ENCODE assay signal across 23 cellular contexts in genomic region chr1:1895456-1896333, GRCh38. TPM values are rescaled to one million over a fixed set of nuclear protein-coding genes. Genes with fewer than 3 reads are reported as not detected.
DNase-seq lines count a peak whose midpoint lies in the region; ATAC-seq and TF ChIP-seq lines count a peak whose summit lies in the region.
"Had no signal": no experiment of that assay in that cellular context is flagged by ENCODE, and none has a peak within 500 bp of the region (broad histone marks: within the 10 kb centered on the region; RNA-seq: fewer than 3 reads in every experiment).

No MANE protein-coding gene starts in this region.

- H3K4me3 Mint-ChIP-seq in activated CD8-positive, alpha-beta T cell treated with anti-CD3 and anti-CD28 coated beads for 36 hours: no peak overlapping the region
- H3K4me3 Mint-ChIP-seq in immature natural killer cell: peak overlapping the region in 2 of 5 donors; percentile 21 to 46
- H3K4me3 Mint-ChIP-seq: activated CD8-positive, alpha-beta memory T cell treated with anti-CD3 and anti-CD28 coated beads, Interleukin-2, amount 10 ng/mL, durations not matched to agents 7 days and 5 days; T-helper 1 cell treated with Interleukin-12 subunit alpha and Interleukin-12 subunit beta and Interleukin-4 antibody, amounts not matched to agents 30 μg/mL and 1 μg/mL, for 36 hours had no signal

- no peak for ATAC-seq in HG03097 (IDR thresholded peaks at IDR 0.05; ENCODE audit: low FRiP score, unreplicated experiment)
- ATAC-seq in activated CD8-positive, alpha-beta T cell treated with anti-CD3 and anti-CD28 coated beads for 36 hours: no peak
- ATAC-seq: activated CD8-positive, alpha-beta memory T cell treated with anti-CD3 and anti-CD28 coated beads, Interleukin-2, amount 10 ng/mL, durations not matched to agents 7 days and 5 days; gastroesophageal sphincter had no signal

- H4K20me1 ChIP-seq in hepatocyte (ENCODE audit: insufficient read depth, poor library complexity, severe bottlenecking): no peaks in the 10 kb centered on the region

- no peaks in the 10 kb centered on the region for H3K9me2 ChIP-seq in hepatocyte (replicated peaks; ENCODE audit: insufficient read depth)

- H3K4me2 ChIP-seq in hepatocyte: no peak overlapping the region

- WGBS in hepatocyte (ENCODE audit: low lambda C conversion rate, missing lambda C conversion rate): 93% methylated on average over 14 of the region's 14 CpGs

- peaks cover 2% of the 10 kb centered on the region for H3K27me3 Mint-ChIP-seq in activated CD8-positive, alpha-beta T cell treated with anti-CD3 and anti-CD28 coated beads for 36 hours
- H3K27me3 Mint-ChIP-seq in immature natural killer cell (ENCODE audit: low read depth in 3 of 3): peaks cover 9 to 12% (median 9%) of the 10 kb centered on the region in 3 donors

- H3K9me3 Mint-ChIP-seq in activated CD8-positive, alpha-beta T cell treated with anti-CD3 and anti-CD28 coated beads for 36 hours: no peaks in the 10 kb centered on the region
- H3K9me3 Mint-ChIP-seq in immature natural killer cell: no peaks in the 10 kb centered on the region
- H3K9me3 Mint-ChIP-seq: T-helper 1 cell treated with Interleukin-12 subunit alpha and Interleukin-12 subunit beta and Interleukin-4 antibody, amounts not matched to agents 30 μg/mL and 1 μg/mL, for 36 hours had no signal

- peaks cover 18% of the 10 kb centered on the region for H3K79me2 ChIP-seq in hepatocyte

- no peak overlapping the region for H3K4me3 ChIP-seq in HEK293 (ENCODE audit: low read depth, low read length)
- no peak overlapping the region for H3K4me3 ChIP-seq in Peyer's patch
- H3K4me3 ChIP-seq in hepatocyte: no peak overlapping the region
- H3K4me3 ChIP-seq: gastroesophageal sphincter, sigmoid colon, testis had no signal

- H3K9me3 ChIP-seq in HEK293 (ENCODE audit: control insufficient read depth, insufficient read depth, low read depth, low read length) (no peaks in the 10 kb centered on the region), Peyer's patch (no peaks in the 10 kb centered on the region), hepatocyte (ENCODE audit: low read depth) (no peaks in the 10 kb centered on the region)
- H3K9me3 ChIP-seq: BE2C, gastroesophageal sphincter, sigmoid colon, testis had no signal

- H3K27me3 ChIP-seq in Peyer's patch: no peaks in the 10 kb centered on the region
- H3K27me3 ChIP-seq in hepatocyte: no peaks in the 10 kb centered on the region
- H3K27me3 ChIP-seq: BE2C, testis had no signal

- DNase-seq in Peyer's patch (peak in 1 of 3 donors; percentile 41), hepatocyte (ENCODE audit: low spot score) (no peak), immature natural killer cell (no peak)
- no peak for DNase-seq in activated CD8-positive, alpha-beta T cell treated with anti-CD3 and anti-CD28 coated beads for 36 hours
- DNase-seq: activated CD4-positive, CD25-positive, alpha-beta regulatory T cell treated with anti-CD3 and anti-CD28 coated beads, Interleukin-2, amount 50 U/mL, for 72 hours; activated CD8-positive, alpha-beta memory T cell treated with anti-CD3 and anti-CD28 coated beads, Interleukin-2, amount 10 ng/mL, durations not matched to agents 7 days and 5 days; activated effector memory CD4-positive, alpha-beta T cell treated with anti-CD3 and anti-CD28 coated beads, Interleukin-2, amount 50 U/mL, for 16 hours; aorta; BE2C; DMS153; NCI-H1436; NCI-H2227 treated with DMSO at 0.1 percent for 48 hours; NK-92 treated with Interleukin-12 subunit alpha and Interleukin-12 subunit beta, amount 100 ng/mL, for 24 hours; nucleus accumbens; SHP77; sigmoid colon; stimulated activated CD4-positive, alpha-beta T cell treated with anti-CD3 and anti-CD28 coated beads, Interleukin-2, amount 100 ng/mL, for 48 hours; testis had no signal

- peaks cover 6% of the 10 kb centered on the region for H3K36me3 Mint-ChIP-seq in activated CD8-positive, alpha-beta T cell treated with anti-CD3 and anti-CD28 coated beads for 36 hours (ENCODE audit: low read depth)
- H3K36me3 Mint-ChIP-seq in immature natural killer cell: no peaks in the 10 kb centered on the region
- H3K36me3 Mint-ChIP-seq: activated CD8-positive, alpha-beta memory T cell treated with anti-CD3 and anti-CD28 coated beads, Interleukin-2, amount 10 ng/mL, durations not matched to agents 7 days and 5 days had no signal

- H3K4me1 ChIP-seq in HEK293 (ENCODE audit: control insufficient read depth, insufficient read depth, low read length) (0 out of 2 replicates have a peak, but pooled peaks cover 3% of the 10 kb centered on the region), Peyer's patch (peaks cover 8 to 55% (median 30%) of the 10 kb centered on the region in 4 donors), hepatocyte (ENCODE audit: insufficient read depth) (peaks cover 31% of the 10 kb centered on the region)

- POLR2A ChIA-PET in HEK293 (lab: Yijun Ruan, JAX): interaction anchor here (0.7 to 2.7 kb wide), 4 partner anchors 10 to 20 kb away, joined by 3 to 9 read pairs (median 8); no protein-coding TSS in a partner anchor
- POLR2A ChIA-PET in activated CD8-positive, alpha-beta T cell treated with anti-CD3 and anti-CD28 coated beads for 36 hours (lab: Charles Lee): interaction anchor here (0.9 to 1.2 kb wide), 3 partner anchors 12 to 264 kb away, joined by 3 to 4 read pairs (median 3); no protein-coding TSS in a partner anchor

- H3K27ac Mint-ChIP-seq in activated CD8-positive, alpha-beta T cell treated with anti-CD3 and anti-CD28 coated beads for 36 hours: no peak overlapping the region
- no peak overlapping the region for H3K27ac Mint-ChIP-seq in immature natural killer cell
- H3K27ac Mint-ChIP-seq: activated CD8-positive, alpha-beta memory T cell treated with anti-CD3 and anti-CD28 coated beads, Interleukin-2, amount 10 ng/mL, durations not matched to agents 7 days and 5 days had no signal

- no peak overlapping the region for H3K27ac ChIP-seq in HEK293 (ENCODE audit: extremely low read depth, low read depth, low read length)
- H3K27ac ChIP-seq in Peyer's patch: peak overlapping the region; percentile 17 to 99 (median 81)
- H3K27ac ChIP-seq in hepatocyte: peak overlapping the region; percentile 55
- H3K27ac ChIP-seq in temporal lobe (ENCODE audit: low read depth, low read length): peak overlapping the region; percentile 17
- H3K27ac ChIP-seq: gastroesophageal sphincter, testis had no signal

- intact Hi-C loops in activated CD8-positive, alpha-beta T cell treated with anti-CD3 and anti-CD28 coated beads for 36 hours (cut with micrococcal nuclease): loop anchor here (10.0 kb wide), 1 partner anchor 111 kb away; no protein-coding TSS in a partner anchor

- H3K4me1 Mint-ChIP-seq in activated CD8-positive, alpha-beta T cell treated with anti-CD3 and anti-CD28 coated beads for 36 hours (ENCODE audit: low read depth): peaks cover 31% of the 10 kb centered on the region
- H3K4me1 Mint-ChIP-seq in immature natural killer cell: peaks cover 21 to 30% of the 10 kb centered on the region in 2 donors

- H3K36me3 ChIP-seq in HEK293 (ENCODE audit: control insufficient read depth in 2 of 2, insufficient read depth in 1 of 2, low read length in 2 of 2): no peaks in the 10 kb centered on the region
- no peaks in the 10 kb centered on the region for H3K36me3 ChIP-seq in Peyer's patch
- H3K36me3 ChIP-seq in hepatocyte (replicated peaks; ENCODE audit: insufficient read depth, low read depth): no peaks in the 10 kb centered on the region
- H3K36me3 ChIP-seq: BE2C, gastroesophageal sphincter, sigmoid colon had no signal

- no peak for TF ChIP-seq CTCF in HEK293 (tag by site-specific recombination; IDR thresholded peaks at IDR 0.05)
- TF ChIP-seq CTCF in Peyer's patch (IDR thresholded peaks at IDR 0.05): no peak
- no peak for TF ChIP-seq CTCF in hepatocyte (IDR thresholded peaks at IDR 0.05; ENCODE audit: poor library complexity)
- no peak for TF ChIP-seq CTCF in activated CD8-positive, alpha-beta T cell treated with anti-CD3 and anti-CD28 coated beads for 36 hours (IDR thresholded peaks at IDR 0.05)

- no peak overlapping the region for H2AFZ ChIP-seq in hepatocyte

- CTCF ChIA-PET in HEK293 (lab: Yijun Ruan, JAX): interaction anchor here (0.6 to 1.3 kb wide), 2 partner anchors 10 to 13 kb away, joined by 3 to 4 read pairs; no protein-coding TSS in a partner anchor
- CTCF ChIA-PET in activated CD8-positive, alpha-beta T cell treated with anti-CD3 and anti-CD28 coated beads for 36 hours (lab: Charles Lee): interaction anchor here (0.8 to 9.6 kb wide), 2 partner anchors 12 to 37 kb away, joined by 3 to 80 read pairs; no protein-coding TSS in a partner anchor

- TF ChIP-seq POLR2A in Peyer's patch (IDR thresholded peaks at IDR 0.05): no peak

TF ChIP-seq in HEK293, 187 proteins besides CTCF, POLR2A, EP300 and RAD21 (continues in another document):
- TF ChIP-seq ZNF155 (tag by site-specific recombination; IDR thresholded peaks at IDR 0.05): no peak

RNA-seq across cellular contexts. Expression of gene GNB1, which starts 4.8 kb away (rescaled TPM):
- total RNA-seq in Peyer's patch (100 to 1,000 TPM; 112 to 266 (median 236) TPM), hepatocyte (134 and 155 TPM in 2 replicates), temporal lobe (236 TPM)
- polyA plus RNA-seq in hepatocyte (154 and 175 TPM in 2 replicates), immature natural killer cell (100 to 1,000 TPM in 1 of 3 donors, 10 to 100 TPM in 2; 53.4 to 111 (median 98.7) TPM)
- 100 to 1,000 TPM; 318 to 330 TPM for total RNA-seq in activated CD8-positive, alpha-beta T cell treated with anti-CD3 and anti-CD28 coated beads for 36 hours

RNA-seq across cellular contexts. Expression of gene CALML6, which starts 19.4 kb away (rescaled TPM):
- total RNA-seq in Peyer's patch (not detected), hepatocyte (0.53 TPM in 1 of 2 replicates, not detected in the other), temporal lobe (under 0.01 TPM)
- polyA plus RNA-seq in hepatocyte (0.33 and 1.3 TPM in 2 replicates), immature natural killer cell (not detected)
- under 1 TPM; 0.47 to 0.76 TPM for total RNA-seq in activated CD8-positive, alpha-beta T cell treated with anti-CD3 and anti-CD28 coated beads for 36 hours

RNA-seq across cellular contexts. Expression of gene TMEM52, which starts 23.4 kb away (rescaled TPM):
- 10 to 100 TPM in 1 of 4 donors, 1 to 10 TPM in 3; 2.2 to 11.6 (median 6.4) TPM for total RNA-seq in Peyer's patch
- total RNA-seq in hepatocyte: 3.6 and 5.8 TPM in 2 replicates
- polyA plus RNA-seq in hepatocyte: 5.3 and 5.8 TPM in 2 replicates
- total RNA-seq in temporal lobe: 0.98 TPM
- total RNA-seq in activated CD8-positive, alpha-beta T cell treated with anti-CD3 and anti-CD28 coated beads for 36 hours: 1 to 10 TPM; 2.1 to 2.2 TPM
- polyA plus RNA-seq in immature natural killer cell: under 1 TPM in 1 of 3 donors, not detected in 2; 0.18 TPM
- total RNA-seq: activated CD8-positive, alpha-beta memory T cell treated with anti-CD3 and anti-CD28 coated beads, Interleukin-2, amount 10 ng/mL, durations not matched to agents 7 days and 5 days; aorta had no signal
